ENCODE assay signal across 7 cellular contexts in the genomic region with DNA sequence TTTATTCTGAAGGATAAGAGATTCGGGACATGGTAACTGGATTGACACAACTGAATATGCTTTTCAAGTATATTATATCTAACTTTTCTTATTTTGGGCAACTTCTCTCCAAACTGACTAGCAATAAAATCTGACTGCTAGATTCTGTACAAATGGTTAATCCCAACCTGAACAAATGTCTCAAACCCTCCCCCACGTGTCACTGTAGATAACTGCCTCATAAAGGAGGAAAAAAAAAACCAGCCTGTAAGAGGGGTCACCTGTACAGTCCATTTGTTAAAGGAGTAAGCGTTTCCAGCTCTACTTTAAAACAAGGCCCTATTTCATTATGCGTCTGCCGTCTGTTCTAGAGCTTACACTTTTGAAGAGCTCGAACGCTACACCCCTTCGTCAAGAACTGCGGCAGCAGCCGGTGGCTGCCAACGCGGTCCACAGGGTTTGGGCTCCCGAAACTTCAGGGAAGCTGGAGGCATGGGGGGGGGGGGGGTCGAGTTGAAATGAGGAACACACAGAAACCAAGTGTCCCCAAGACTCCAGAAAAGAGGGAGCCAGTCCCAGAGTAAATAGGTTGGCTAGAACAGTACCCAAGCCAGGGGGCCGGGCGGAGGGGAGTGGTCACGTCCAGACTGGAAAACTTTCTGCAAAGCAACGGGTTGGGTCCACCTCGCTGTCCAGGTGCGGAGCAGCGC. TPM values are rescaled to one million over a fixed set of nuclear protein-coding genes. Genes with fewer than 3 reads are reported as not detected.
DNase-seq lines count a peak whose midpoint lies in the region; ATAC-seq, FAIRE-seq and TF ChIP-seq lines count a peak whose summit lies in the region.

No MANE protein-coding gene starts in this region.

- FAIRE-seq in H54 (lab: Jason Lieb, UNC), result peak; percentile 20

- POLR2A ChIA-PET in activated CD8-positive, alpha-beta T cell treated with anti-CD3 and anti-CD28 coated beads, Interleukin-2, amount 10 ng/mL, durations not matched to agents 7 days and 5 days (lab: Charles Lee), result interaction anchor here (0.7 to 2.5 kb wide), 6 partner anchors 15 to 180 kb away, joined by 3 to 11 read pairs (median 5); a partner anchor contains a TSS

- H3K4me3 ChIP-seq in Karpas-422 (ENCODE audit: low read length), result peak overlapping the region; percentile 88
- peak overlapping the region; percentile 90 to 96 for H3K4me3 ChIP-seq in prostate gland

- peaks cover 83% of the 10 kb centered on the region for H3K79me2 ChIP-seq in Karpas-422 (ENCODE audit: low read length)

- H3K27me3 Mint-ChIP-seq in activated CD8-positive, alpha-beta T cell treated with anti-CD3 and anti-CD28 coated beads, Interleukin-2, amount 10 ng/mL, durations not matched to agents 7 days and 5 days (ENCODE audit: low read depth), result no peaks in the 10 kb centered on the region

- peak; percentile 35 for DNase-seq in H54 (ENCODE audit: insufficient read length, low spot score)
- peak; percentile 53 for DNase-seq in Karpas-422
- no peak for DNase-seq in activated CD8-positive, alpha-beta T cell treated with anti-CD3 and anti-CD28 coated beads, Interleukin-2, amount 10 ng/mL, durations not matched to agents 7 days and 5 days
- DNase-seq in left cardiac atrium, result no peak
- no peak for DNase-seq in prostate gland (ENCODE audit: low spot score)
- no peak for DNase-seq in NOMO-1 treated with DMSO at 0.1 percent for 48 hours (lab: John Stamatoyannopoulos, UW; ENCODE audit: unreplicated experiment)

- H3K27ac ChIP-seq in Karpas-422 (ENCODE audit: low read length) (peak overlapping the region; percentile 5; the same call in 1 of the 2 replicates), prostate gland (peak overlapping the region; percentile 96)

- WGBS in prostate gland, result 3% methylated on average over 21 of the region's 21 CpGs

- peaks cover 13% of the 10 kb centered on the region; the same call in 1 of the 2 replicates for H3K36me3 ChIP-seq in Karpas-422 (ENCODE audit: insufficient read depth, low read length)
- no peaks in the 10 kb centered on the region for H3K36me3 ChIP-seq in prostate gland

- H3K4me3 Mint-ChIP-seq in activated CD8-positive, alpha-beta T cell treated with anti-CD3 and anti-CD28 coated beads, Interleukin-2, amount 10 ng/mL, durations not matched to agents 7 days and 5 days, result peak overlapping the region; percentile 84

- peaks cover 45% of the 10 kb centered on the region for H3K4me1 ChIP-seq in Karpas-422 (ENCODE audit: low read length)
- H3K4me1 ChIP-seq in prostate gland (replicated peaks), result peaks cover 7% of the 10 kb centered on the region

- ATAC-seq in GM18511 (IDR thresholded peaks at IDR 0.05; ENCODE audit: unreplicated experiment) (peak; percentile 76), left cardiac atrium (peak; percentile 74 to 83)
- ATAC-seq in activated CD8-positive, alpha-beta T cell treated with anti-CD3 and anti-CD28 coated beads, Interleukin-2, amount 10 ng/mL, durations not matched to agents 7 days and 5 days, result peak; percentile 67

- intact Hi-C loops in left cardiac atrium (cut with DNase I) (loop anchor here in 1 of 2 donors (5.0 to 10.0 kb wide), 2 partner anchors 81 to 358 kb away; no protein-coding TSS in a partner anchor), prostate gland (cut with DNase I) (loop anchor here (10.0 kb wide), 1 partner anchor 312 kb away; no protein-coding TSS in a partner anchor)

- TF ChIP-seq POLR2A in H54 (IDR thresholded peaks at IDR 0.05; ENCODE audit: low read depth, low read length), result no peak
- TF ChIP-seq POLR2A in prostate gland (IDR thresholded peaks at IDR 0.05), result no peak

- H3K4me1 Mint-ChIP-seq in activated CD8-positive, alpha-beta T cell treated with anti-CD3 and anti-CD28 coated beads, Interleukin-2, amount 10 ng/mL, durations not matched to agents 7 days and 5 days (ENCODE audit: low read depth), result peaks cover 56% of the 10 kb centered on the region

- CTCF ChIA-PET in activated CD8-positive, alpha-beta T cell treated with anti-CD3 and anti-CD28 coated beads, Interleukin-2, amount 10 ng/mL, durations not matched to agents 7 days and 5 days (lab: Charles Lee), result interaction anchor here (0.7 to 1.6 kb wide), 6 partner anchors 10 to 396 kb away, joined by 3 to 7 read pairs (median 4); a partner anchor contains a TSS

- H3K36me3 Mint-ChIP-seq in activated CD8-positive, alpha-beta T cell treated with anti-CD3 and anti-CD28 coated beads, Interleukin-2, amount 10 ng/mL, durations not matched to agents 7 days and 5 days (ENCODE audit: low read depth), result peaks cover 6% of the 10 kb centered on the region

- H3K27ac Mint-ChIP-seq in activated CD8-positive, alpha-beta T cell treated with anti-CD3 and anti-CD28 coated beads, Interleukin-2, amount 10 ng/mL, durations not matched to agents 7 days and 5 days, result peak overlapping the region; percentile 90

- H3K9me3 Mint-ChIP-seq in activated CD8-positive, alpha-beta T cell treated with anti-CD3 and anti-CD28 coated beads, Interleukin-2, amount 10 ng/mL, durations not matched to agents 7 days and 5 days (ENCODE audit: insufficient read depth), result no peaks in the 10 kb centered on the region

- peak overlapping the region; percentile 88 for H3K9ac ChIP-seq in Karpas-422 (ENCODE audit: low read length)

- H3K27me3 ChIP-seq in Karpas-422 (ENCODE audit: low read length) (no peaks in the 10 kb centered on the region), prostate gland (replicated peaks; ENCODE audit: insufficient read depth) (no peaks in the 10 kb centered on the region)

- peak overlapping the region; percentile 79 for H3K4me2 ChIP-seq in Karpas-422 (ENCODE audit: low read depth, low read length, poor library complexity, severe bottlenecking)

- H3K9me2 ChIP-seq in Karpas-422 (replicated peaks; ENCODE audit: insufficient read depth, low read length), result no peaks in the 10 kb centered on the region

- no peak overlapping the region; the same call in 1 of the 2 replicates for H2AFZ ChIP-seq in Karpas-422 (ENCODE audit: low read length)

- no peak for TF ChIP-seq CTCF in prostate gland (IDR thresholded peaks at IDR 0.05)

- no peaks in the 10 kb centered on the region for H4K20me1 ChIP-seq in Karpas-422 (ENCODE audit: insufficient read depth, low read depth, low read length)

- H3K9me3 ChIP-seq in Karpas-422 (ENCODE audit: low read length) (no peaks in the 10 kb centered on the region), prostate gland (no peaks in the 10 kb centered on the region)

RNA-seq across cellular contexts. Expression of a gene that starts 0.5 kb away (rescaled TPM):
- 56.1 and 78.0 TPM in 2 replicates for total RNA-seq in Karpas-422 (2014; rRNA removed; shearing (Covaris generic); ENCODE audit: low replicate concordance)
- total RNA-seq in activated CD8-positive, alpha-beta T cell treated with anti-CD3 and anti-CD28 coated beads, Interleukin-2, amount 10 ng/mL, durations not matched to agents 7 days and 5 days, result 10 to 100 TPM; 31.3 to 31.8 TPM
- 10 to 100 TPM; 42.8 to 57.8 TPM for total RNA-seq in left cardiac atrium
- 10 to 100 TPM; 35.1 to 86.4 TPM for total RNA-seq in prostate gland

RNA-seq across cellular contexts. Expression of a gene that starts 0.6 kb away (rescaled TPM):
- total RNA-seq in Karpas-422 (2014; rRNA removed; shearing (Covaris generic); ENCODE audit: low replicate concordance), result 24.4 and 26.5 TPM in 2 replicates
- 10 to 100 TPM; 10.3 to 11.1 TPM for total RNA-seq in activated CD8-positive, alpha-beta T cell treated with anti-CD3 and anti-CD28 coated beads, Interleukin-2, amount 10 ng/mL, durations not matched to agents 7 days and 5 days
- total RNA-seq in left cardiac atrium, result 1 to 10 TPM; 6.1 to 6.4 TPM
- 10 to 100 TPM in 1 of 2 donors, 1 to 10 TPM in 1; 9.7 to 15.3 TPM for total RNA-seq in prostate gland

RNA-seq across cellular contexts. Expression of a gene that starts 16.8 kb away (rescaled TPM):
- total RNA-seq in Karpas-422 (2014; rRNA removed; shearing (Covaris generic); ENCODE audit: low replicate concordance), result 38.7 and 116 TPM in 2 replicates
- total RNA-seq in activated CD8-positive, alpha-beta T cell treated with anti-CD3 and anti-CD28 coated beads, Interleukin-2, amount 10 ng/mL, durations not matched to agents 7 days and 5 days, result 10 to 100 TPM; 32.1 to 32.7 TPM
- total RNA-seq in left cardiac atrium (10 to 100 TPM; 84.1 to 95.2 TPM), prostate gland (10 to 100 TPM; 95.4 to 99.9 TPM)

Comparison
In these comparisons a context has a peak if more than half of its experiments do, and no peak if none do; other contexts are left out.
1. DNase-seq: peak in H54 (single experiment) and Karpas-422 (single experiment); none in activated CD8-positive, alpha-beta T cell treated with anti-CD3 and anti-CD28 coated beads, Interleukin-2, amount 10 ng/mL, durations not matched to agents 7 days and 5 days (single experiment), left cardiac atrium (single experiment), prostate gland (single experiment) and NOMO-1 treated with DMSO at 0.1 percent for 48 hours (single experiment).
2. Peak in every context shown above with its lines, with median percentiles within 50 percentile points of each other: ATAC-seq.